Comparison of ENCODE assay signal across 33 cellular contexts in the genomic region with DNA sequence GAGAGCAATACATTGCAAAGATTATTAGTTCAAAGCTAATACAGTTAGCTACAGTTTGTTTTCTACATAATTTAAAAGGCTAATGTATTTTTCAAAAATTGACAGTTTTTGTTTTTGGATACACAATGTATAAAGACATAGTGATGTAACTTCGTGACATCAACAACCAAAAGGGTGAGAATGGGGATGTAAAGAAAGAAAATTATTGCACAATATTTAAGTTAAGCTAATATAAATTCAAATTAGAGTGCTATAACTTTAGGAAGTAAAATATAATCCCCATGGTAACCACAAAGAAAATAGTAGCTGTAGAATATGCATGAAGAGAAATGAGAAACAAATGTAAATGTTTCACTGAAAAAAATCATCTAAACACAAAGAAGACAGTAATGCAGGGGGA.
"Had no signal": no experiment of that assay in that cellular context is flagged by ENCODE, and none has a peak within 500 bp of the region (broad histone marks: within the 10 kb centered on the region; RNA-seq: fewer than 3 reads in every experiment).

No MANE protein-coding gene starts in this region.

- H3K27ac ChIP-seq: adrenal gland, ascending aorta, body of pancreas, brain microvascular endothelial cell, breast epithelium, cardiac muscle cell had no signal

- H3K9me3 ChIP-seq: adrenal gland had no signal

- H3K4me1 ChIP-seq: adrenal gland, ascending aorta, body of pancreas, breast epithelium had no signal

- H3K36me3 ChIP-seq: adrenal gland, ascending aorta, brain microvascular endothelial cell, breast epithelium, cardiac muscle cell had no signal

- H3K27me3 ChIP-seq: adrenal gland, ascending aorta, body of pancreas, brain microvascular endothelial cell, breast epithelium, cardiac muscle cell had no signal

- H3K4me3 ChIP-seq: adrenal gland, ascending aorta, body of pancreas, breast epithelium, cardiac muscle cell had no signal

- ATAC-seq: activated naive CD4-positive, alpha-beta T cell treated with anti-CD3 and anti-CD28 coated beads, Interleukin-2, amount 50 U/mL, for 72 hours; activated naive CD8-positive, alpha-beta T cell treated with anti-CD3 and anti-CD28 coated beads, Interleukin-2, amount 50 U/mL, for 24 hours; activated T-cell treated with anti-CD3 and anti-CD28 coated beads, Interleukin-2, amount 50 U/mL, for 4 hours; activated T-cell treated with anti-CD3 and anti-CD28 coated beads, Interleukin-2, amount 50 U/mL, for 72 hours; activated T-helper 17 cell treated with anti-CD3 and anti-CD28 coated beads, Interleukin-2, amount 50 U/mL, for 72 hours; body of pancreas had no signal

- DNase-seq: activated effector memory CD4-positive, alpha-beta T cell treated with anti-CD3 and anti-CD28 coated beads, Interleukin-2, amount 50 U/mL, for 16 hours; activated effector memory CD4-positive, alpha-beta T cell treated with Interleukin-2 at 50 U/mL for 16 hours; activated gamma-delta T cell; activated gamma-delta T cell treated with Interleukin-2 at 50 U/mL for 16 hours; activated naive CD4-positive, alpha-beta T cell; activated naive CD4-positive, alpha-beta T cell treated with anti-CD3 and anti-CD28 coated beads for 36 hours; activated naive CD4-positive, alpha-beta T cell treated with anti-CD3 and anti-CD28 coated beads, Interleukin-2, amount 10 ng/mL, durations not matched to agents 7 days and 5 days; activated naive CD4-positive, alpha-beta T cell treated with anti-CD3 and anti-CD28 coated beads, Interleukin-2, amount 50 U/mL, for 16 hours; activated naive CD4-positive, alpha-beta T cell treated with Interleukin-2 at 50 U/mL for 16 hours; activated naive CD8-positive, alpha-beta T cell treated with anti-CD3 and anti-CD28 coated beads for 36 hours; activated naive CD8-positive, alpha-beta T cell treated with anti-CD3 and anti-CD28 coated beads, Interleukin-2, amount 10 ng/mL, durations not matched to agents 7 days and 5 days; activated naive CD8-positive, alpha-beta T cell treated with anti-CD3 and anti-CD28 coated beads, Interleukin-2, amount 50 U/mL, for 24 hours; activated T-cell treated with anti-CD3 and anti-CD28 coated beads, Interleukin-2, amount 50 U/mL, for 24 hours; activated T-cell treated with anti-CD3 and anti-CD28 coated beads, Interleukin-2, amount 50 U/mL, for 4 hours; activated T-cell treated with anti-CD3 and anti-CD28 coated beads, Interleukin-2, amount 50 U/mL, for 48 hours; activated T-cell treated with anti-CD3 and anti-CD28 coated beads, Interleukin-2, amount 50 U/mL, for 72 hours; adrenal gland; amniotic stem cell; amygdala; anterior cingulate cortex; aorta; body of pancreas; brain microvascular endothelial cell; caudate nucleus; central memory CD4-positive, alpha-beta T cell; cerebellar nuclear complex had no signal

- FAIRE-seq: astrocyte, bronchial epithelial cell had no signal
